Comparison of ENCODE assay signal across 9 cellular contexts in the genomic region with DNA sequence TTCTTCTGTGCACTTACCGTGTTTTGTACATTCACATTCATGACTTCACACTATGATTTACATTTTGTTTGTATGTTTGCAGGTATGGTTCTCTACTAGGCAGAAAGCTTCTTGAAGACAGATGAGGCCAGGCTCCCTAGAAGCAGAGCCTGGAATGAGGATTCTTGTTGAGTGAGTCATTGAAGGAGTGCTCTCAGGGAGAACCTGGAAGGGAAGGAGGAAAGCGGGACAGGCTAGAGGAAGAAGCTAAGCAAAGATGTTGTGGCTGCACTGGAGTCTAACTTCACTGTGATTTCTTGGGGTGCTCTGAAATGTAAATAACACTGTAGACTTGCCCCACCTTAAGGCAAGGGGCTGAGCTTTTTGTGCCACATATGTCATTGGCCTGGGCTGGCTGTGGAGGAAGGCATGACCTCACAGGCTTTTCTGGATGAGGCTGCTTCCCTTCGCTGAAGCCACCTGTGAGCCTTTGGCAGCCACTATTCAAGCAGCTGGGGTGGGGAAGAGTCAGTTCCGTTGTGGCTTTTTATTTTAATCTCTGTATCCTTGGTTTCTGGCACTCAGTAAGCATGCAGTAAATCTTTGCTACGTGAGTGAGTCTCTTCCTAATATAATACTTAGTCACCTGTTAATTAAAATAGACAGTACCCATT.
A peak's percentile ranks its signal among the peaks of the same experiment; 100 is the strongest.
DNase-seq lines count a peak whose midpoint lies in the region; ATAC-seq and TF ChIP-seq lines count a peak whose summit lies in the region.
"Had no signal": no experiment of that assay in that cellular context is flagged by ENCODE, and none has a peak within 500 bp of the region (broad histone marks: within the 10 kb centered on the region; RNA-seq: fewer than 3 reads in every experiment).

No MANE protein-coding gene starts in this region.

- H3K4me3 Mint-ChIP-seq in activated CD4-positive, alpha-beta T cell treated with anti-CD3 and anti-CD28 coated beads, Interleukin-2, amount 10 ng/mL, durations not matched to agents 7 days and 5 days: no peak overlapping the region
- H3K4me3 Mint-ChIP-seq in progenitor cell of endocrine pancreas (ENCODE audit: low read depth): no peak overlapping the region
- H3K4me3 Mint-ChIP-seq in activated T-cell treated with anti-CD3 and anti-CD28 coated beads, Interleukin-2, amount 50 U/mL, for 4 hours: no peak overlapping the region
- H3K4me3 Mint-ChIP-seq in activated T-helper 17 cell treated with anti-CD3 and anti-CD28 coated beads, Interleukin-2, amount 50 U/mL, for 72 hours: no peak overlapping the region

- DNase-seq in activated CD4-positive, alpha-beta T cell treated with anti-CD3 and anti-CD28 coated beads, Interleukin-2, amount 10 ng/mL, durations not matched to agents 7 days and 5 days: peak; percentile 52
- no peak for DNase-seq in activated CD4-positive, alpha-beta T cell treated with anti-CD3 and anti-CD28 coated beads, Interleukin-2, amount 50 U/mL, for 48 hours
- peak; percentile 79 for DNase-seq in NCI-H2171 treated with DMSO at 0.1 percent for 48 hours (lab: John Stamatoyannopoulos, UW)
- peak; percentile 80 for DNase-seq in cerebellum (ENCODE audit: low spot score)
- DNase-seq in progenitor cell of endocrine pancreas (ENCODE audit: low spot score, unreplicated experiment): no peak
- DNase-seq in activated T-cell treated with anti-CD3 and anti-CD28 coated beads, Interleukin-2, amount 50 U/mL, for 4 hours: no peak
- DNase-seq in effector CD8-positive, alpha-beta T cell (lab: John Stamatoyannopoulos, UW): no peak
- DNase-seq: NCI-H1930 had no signal

- TF ChIP-seq CTCF in progenitor cell of endocrine pancreas (IDR thresholded peaks at IDR 0.05; ENCODE audit: unreplicated experiment): no peak

- peaks cover 13% of the 10 kb centered on the region for H3K27me3 Mint-ChIP-seq in activated CD4-positive, alpha-beta T cell treated with anti-CD3 and anti-CD28 coated beads, Interleukin-2, amount 10 ng/mL, durations not matched to agents 7 days and 5 days
- H3K27me3 Mint-ChIP-seq in progenitor cell of endocrine pancreas: no peaks in the 10 kb centered on the region
- H3K27me3 Mint-ChIP-seq in activated T-cell treated with anti-CD3 and anti-CD28 coated beads, Interleukin-2, amount 50 U/mL, for 4 hours (ENCODE audit: low read depth): peaks cover 2% of the 10 kb centered on the region
- H3K27me3 Mint-ChIP-seq in activated T-helper 17 cell treated with anti-CD3 and anti-CD28 coated beads, Interleukin-2, amount 50 U/mL, for 72 hours: peaks cover 3% of the 10 kb centered on the region

- peaks cover 6% of the 10 kb centered on the region for H3K9me3 Mint-ChIP-seq in activated CD4-positive, alpha-beta T cell treated with anti-CD3 and anti-CD28 coated beads, Interleukin-2, amount 10 ng/mL, durations not matched to agents 7 days and 5 days
- no peaks in the 10 kb centered on the region for H3K9me3 Mint-ChIP-seq in progenitor cell of endocrine pancreas (ENCODE audit: low read depth)
- H3K9me3 Mint-ChIP-seq in activated T-cell treated with anti-CD3 and anti-CD28 coated beads, Interleukin-2, amount 50 U/mL, for 4 hours: peaks cover 11% of the 10 kb centered on the region
- no peaks in the 10 kb centered on the region for H3K9me3 Mint-ChIP-seq in activated T-helper 17 cell treated with anti-CD3 and anti-CD28 coated beads, Interleukin-2, amount 50 U/mL, for 72 hours

- H3K4me1 Mint-ChIP-seq in activated CD4-positive, alpha-beta T cell treated with anti-CD3 and anti-CD28 coated beads, Interleukin-2, amount 10 ng/mL, durations not matched to agents 7 days and 5 days: peaks cover 22% of the 10 kb centered on the region
- peaks cover 13% of the 10 kb centered on the region for H3K4me1 Mint-ChIP-seq in progenitor cell of endocrine pancreas (ENCODE audit: low read depth)
- H3K4me1 Mint-ChIP-seq in activated T-cell treated with anti-CD3 and anti-CD28 coated beads, Interleukin-2, amount 50 U/mL, for 4 hours (ENCODE audit: low read depth): peaks cover 21% of the 10 kb centered on the region
- H3K4me1 Mint-ChIP-seq in activated T-helper 17 cell treated with anti-CD3 and anti-CD28 coated beads, Interleukin-2, amount 50 U/mL, for 72 hours: peaks cover 10% of the 10 kb centered on the region

- CTCF ChIA-PET in activated CD4-positive, alpha-beta T cell treated with anti-CD3 and anti-CD28 coated beads, Interleukin-2, amount 10 ng/mL, durations not matched to agents 7 days and 5 days (lab: Charles Lee): no interaction called here

- POLR2A ChIA-PET in activated CD4-positive, alpha-beta T cell treated with anti-CD3 and anti-CD28 coated beads, Interleukin-2, amount 10 ng/mL, durations not matched to agents 7 days and 5 days (lab: Charles Lee): no interaction called here

- peak overlapping the region; percentile 34 for H3K27ac Mint-ChIP-seq in activated CD4-positive, alpha-beta T cell treated with anti-CD3 and anti-CD28 coated beads, Interleukin-2, amount 10 ng/mL, durations not matched to agents 7 days and 5 days
- H3K27ac Mint-ChIP-seq in progenitor cell of endocrine pancreas: peak overlapping the region; percentile 73
- H3K27ac Mint-ChIP-seq in activated T-helper 17 cell treated with anti-CD3 and anti-CD28 coated beads, Interleukin-2, amount 50 U/mL, for 72 hours: no peak overlapping the region

- no peak for ATAC-seq in activated T-cell treated with anti-CD3 and anti-CD28 coated beads, Interleukin-2, amount 50 U/mL, for 4 hours
- ATAC-seq in activated T-helper 17 cell treated with anti-CD3 and anti-CD28 coated beads, Interleukin-2, amount 50 U/mL, for 72 hours (replicated peaks): no peak

- H3K36me3 Mint-ChIP-seq in activated CD4-positive, alpha-beta T cell treated with anti-CD3 and anti-CD28 coated beads, Interleukin-2, amount 10 ng/mL, durations not matched to agents 7 days and 5 days (ENCODE audit: low read depth): peaks cover 2% of the 10 kb centered on the region
- no peaks in the 10 kb centered on the region for H3K36me3 Mint-ChIP-seq in progenitor cell of endocrine pancreas (ENCODE audit: insufficient read depth)
- no peaks in the 10 kb centered on the region for H3K36me3 Mint-ChIP-seq in activated T-cell treated with anti-CD3 and anti-CD28 coated beads, Interleukin-2, amount 50 U/mL, for 4 hours (ENCODE audit: insufficient read depth)
- H3K36me3 Mint-ChIP-seq in activated T-helper 17 cell treated with anti-CD3 and anti-CD28 coated beads, Interleukin-2, amount 50 U/mL, for 72 hours (ENCODE audit: low read depth): no peaks in the 10 kb centered on the region

Comparison
In these comparisons a context has a peak if more than half of its experiments do, and no peak if none do; other contexts are left out.
1. DNase-seq: peak in activated CD4-positive, alpha-beta T cell treated with anti-CD3 and anti-CD28 coated beads, Interleukin-2, amount 10 ng/mL, durations not matched to agents 7 days and 5 days (single experiment), NCI-H2171 treated with DMSO at 0.1 percent for 48 hours (single experiment) and cerebellum (single experiment); none in activated CD4-positive, alpha-beta T cell treated with anti-CD3 and anti-CD28 coated beads, Interleukin-2, amount 50 U/mL, for 48 hours (0 of 2), progenitor cell of endocrine pancreas (single experiment), activated T-cell treated with anti-CD3 and anti-CD28 coated beads, Interleukin-2, amount 50 U/mL, for 4 hours (single experiment) and effector CD8-positive, alpha-beta T cell (single experiment).